In the genomic region with DNA sequence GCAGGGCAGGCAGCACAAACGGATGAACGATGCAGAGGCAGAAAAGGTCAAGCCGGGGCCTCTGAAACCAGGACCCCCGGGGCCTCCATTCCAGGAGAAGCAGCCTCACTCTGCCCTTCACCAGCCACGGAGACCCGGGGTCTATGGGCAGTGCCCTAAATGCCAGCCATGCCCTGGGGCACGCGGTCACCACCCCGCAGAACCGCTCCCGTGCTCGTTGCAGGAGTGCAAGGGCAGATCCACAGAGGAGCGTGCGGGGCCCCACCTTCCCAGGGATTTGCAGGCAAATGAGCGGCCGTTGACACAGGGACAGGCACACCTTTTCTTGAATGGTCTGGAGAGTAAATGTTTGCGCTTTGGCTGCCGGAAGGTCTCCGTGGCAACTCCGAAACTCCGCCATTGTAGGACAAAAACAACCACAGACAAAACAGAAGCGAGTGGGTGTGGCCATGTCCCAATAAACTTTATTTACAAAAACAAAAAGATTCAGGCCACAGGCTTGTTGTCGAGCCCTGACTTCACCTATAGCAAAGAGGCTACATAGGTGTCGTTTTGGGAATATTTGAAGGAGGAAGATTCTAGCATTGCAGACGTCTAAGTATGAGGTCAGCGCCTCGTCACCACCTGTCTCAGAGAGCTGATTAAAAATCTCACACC, we compare ENCODE assay signal across 20 cellular contexts.
A peak's percentile ranks its signal among the peaks of the same experiment; 100 is the strongest.
DNase-seq lines count a peak whose midpoint lies in the region; ATAC-seq and TF ChIP-seq lines count a peak whose summit lies in the region.
"Had no signal": no experiment of that assay in that cellular context is flagged by ENCODE, and none has a peak within 500 bp of the region (broad histone marks: within the 10 kb centered on the region; RNA-seq: fewer than 3 reads in every experiment).

No MANE protein-coding gene starts in this region.

- BruUV-seq in IMR-90 (replicated peaks; lab: Mats Ljungman, UMichigan): no TSS peak

- H4K5ac ChIP-seq in IMR-90 (ENCODE audit: low read depth, low read length): no peak overlapping the region

- no peak overlapping the region for H2BK120ac ChIP-seq in IMR-90 (ENCODE audit: low read depth, low read length)

- H3K4me3 ChIP-seq in IMR-90 (ENCODE audit: insufficient read depth, low read depth, low read length): no peak overlapping the region
- H3K4me3 ChIP-seq: GM23248 had no signal

- H4K91ac ChIP-seq in IMR-90 (ENCODE audit: insufficient read depth, low read depth, low read length): no peak overlapping the region

- DNase-seq in DMS53 (lab: John Stamatoyannopoulos, UW): peak; percentile 17
- no peak for DNase-seq in DMS53 treated with DMSO at 0.1 percent for 48 hours (lab: John Stamatoyannopoulos, UW; ENCODE audit: unreplicated experiment)
- no peak for DNase-seq in IMR-90
- peak; percentile 29 for DNase-seq in SW480 (ENCODE audit: low spot score)
- no peak for DNase-seq in nephron progenitor cell
- no peak for DNase-seq in activated T-helper 2 cell treated with anti-CD3 and anti-CD28 coated beads, Interferon-gamma antibody, Interleukin-2, Interleukin-4, amounts not matched to agents 10 μg/mL and 5 μg/mL and 100 μg/mL, durations not matched to agents 14 hours and 24 hours and 36 hours (ENCODE audit: low spot score)
- no peak for DNase-seq in HK-2 (ENCODE audit: unreplicated experiment)
- DNase-seq: Caco-2, DND-41, GDM1, NCI-H1105 treated with DMSO at 0.1 percent for 48 hours, NCI-H1930, NCI-H2171 treated with DMSO at 0.1 percent for 48 hours, NCI-H510A, SHP77 had no signal

- TF ChIP-seq CTCF in IMR-90 (conservative IDR thresholded peaks at IDR 0.05; ENCODE audit: low read depth, low read length) (no peak), nephron progenitor cell (IDR thresholded peaks at IDR 0.05) (no peak)

- H2BK5ac ChIP-seq in IMR-90 (ENCODE audit: low read depth, low read length, poor library complexity, severe bottlenecking): no peak overlapping the region

- H3K4me3 Mint-ChIP-seq in nephron progenitor cell: peak overlapping the region; percentile 40
- no peak overlapping the region for H3K4me3 Mint-ChIP-seq in activated T-helper 2 cell treated with anti-CD3 and anti-CD28 coated beads, Interferon-gamma antibody, Interleukin-2, Interleukin-4, amounts not matched to agents 10 μg/mL and 5 μg/mL and 100 μg/mL, durations not matched to agents 14 hours and 24 hours and 36 hours (ENCODE audit: low read depth)
- H3K4me3 Mint-ChIP-seq: CD14-positive monocyte had no signal

- intact Hi-C loops in IMR-90 (cut with micrococcal nuclease): no loop called here
- intact Hi-C loops in activated T-helper 2 cell treated with anti-CD3 and anti-CD28 coated beads, Interferon-gamma antibody, Interleukin-2, Interleukin-4, amounts not matched to agents 10 μg/mL and 5 μg/mL and 100 μg/mL, durations not matched to agents 14 hours and 24 hours and 36 hours (cut with micrococcal nuclease): no loop called here

- no peaks in the 10 kb centered on the region for H3K4me1 ChIP-seq in IMR-90 (ENCODE audit: control insufficient read depth, insufficient read depth, low read length)
- H3K4me1 ChIP-seq: Caco-2 had no signal

- no peak overlapping the region for H3K23ac ChIP-seq in IMR-90 (ENCODE audit: low read depth, low read length)

- H3K4me2 ChIP-seq in IMR-90 (ENCODE audit: low read depth, low read length): no peak overlapping the region

- no peak overlapping the region for H3K18ac ChIP-seq in IMR-90 (ENCODE audit: low read depth, low read length)

- H3K27me3 Mint-ChIP-seq in nephron progenitor cell (ENCODE audit: low read depth, poor library complexity): peaks cover 7% of the 10 kb centered on the region
- no peaks in the 10 kb centered on the region for H3K27me3 Mint-ChIP-seq in activated T-helper 2 cell treated with anti-CD3 and anti-CD28 coated beads, Interferon-gamma antibody, Interleukin-2, Interleukin-4, amounts not matched to agents 10 μg/mL and 5 μg/mL and 100 μg/mL, durations not matched to agents 14 hours and 24 hours and 36 hours (ENCODE audit: low read depth)

- H3K36me3 Mint-ChIP-seq in nephron progenitor cell (ENCODE audit: low read depth): no peaks in the 10 kb centered on the region
- no peaks in the 10 kb centered on the region for H3K36me3 Mint-ChIP-seq in activated T-helper 2 cell treated with anti-CD3 and anti-CD28 coated beads, Interferon-gamma antibody, Interleukin-2, Interleukin-4, amounts not matched to agents 10 μg/mL and 5 μg/mL and 100 μg/mL, durations not matched to agents 14 hours and 24 hours and 36 hours (ENCODE audit: low read depth)
- H3K36me3 Mint-ChIP-seq: CD14-positive monocyte had no signal

- no peaks in the 10 kb centered on the region for H4K20me1 ChIP-seq in IMR-90 (ENCODE audit: insufficient read depth, low read length)

- H2BK15ac ChIP-seq in IMR-90 (ENCODE audit: low read depth, low read length): no peak overlapping the region

- H2AK5ac ChIP-seq in IMR-90 (ENCODE audit: low read depth, low read length): no peak overlapping the region

- peaks cover 21% of the 10 kb centered on the region for H3K4me1 Mint-ChIP-seq in nephron progenitor cell
- H3K4me1 Mint-ChIP-seq in activated T-helper 2 cell treated with anti-CD3 and anti-CD28 coated beads, Interferon-gamma antibody, Interleukin-2, Interleukin-4, amounts not matched to agents 10 μg/mL and 5 μg/mL and 100 μg/mL, durations not matched to agents 14 hours and 24 hours and 36 hours (ENCODE audit: low read depth): no peaks in the 10 kb centered on the region
- H3K4me1 Mint-ChIP-seq: CD14-positive monocyte had no signal

- TF ChIP-seq POLR2A in IMR-90 (IDR thresholded peaks at IDR 0.05; ENCODE audit: low read depth, low read length): no peak

- TF ChIP-seq RAD21 in IMR-90 (IDR thresholded peaks at IDR 0.05; ENCODE audit: low read length): no peak

- in situ Hi-C loops in IMR-90 (cut with MboI; ENCODE audit: low sequenced_read_pairs): no loop called here

- H2AFZ ChIP-seq in IMR-90 (replicated peaks; ENCODE audit: low read length, poor library complexity): peak overlapping the region; percentile 41
- H2AFZ ChIP-seq: GM23248 had no signal

- H3K56ac ChIP-seq in IMR-90 (ENCODE audit: extremely low read depth, insufficient read depth, low read length): no peak overlapping the region

- no peaks in the 10 kb centered on the region for H3K9me3 Mint-ChIP-seq in nephron progenitor cell
- H3K9me3 Mint-ChIP-seq in activated T-helper 2 cell treated with anti-CD3 and anti-CD28 coated beads, Interferon-gamma antibody, Interleukin-2, Interleukin-4, amounts not matched to agents 10 μg/mL and 5 μg/mL and 100 μg/mL, durations not matched to agents 14 hours and 24 hours and 36 hours: no peaks in the 10 kb centered on the region

- H3K27ac Mint-ChIP-seq in nephron progenitor cell: peak overlapping the region; percentile 91
- no peak overlapping the region for H3K27ac Mint-ChIP-seq in activated T-helper 2 cell treated with anti-CD3 and anti-CD28 coated beads, Interferon-gamma antibody, Interleukin-2, Interleukin-4, amounts not matched to agents 10 μg/mL and 5 μg/mL and 100 μg/mL, durations not matched to agents 14 hours and 24 hours and 36 hours
- H3K27ac Mint-ChIP-seq: CD14-positive monocyte had no signal

- H3K4ac ChIP-seq in IMR-90 (ENCODE audit: low read depth, low read length): no peak overlapping the region

- no peak overlapping the region for H2AK9ac ChIP-seq in IMR-90 (replicated peaks; ENCODE audit: low read depth, low read length, poor library complexity)

- H3K14ac ChIP-seq in IMR-90 (replicated peaks; ENCODE audit: low read depth, low read length): no peak overlapping the region

- no peak for ATAC-seq in IMR-90 (ENCODE audit: low read depth)
- ATAC-seq in GM18502 (IDR thresholded peaks at IDR 0.05; ENCODE audit: poor library complexity, unreplicated experiment): no peak

- no peak overlapping the region for H2BK20ac ChIP-seq in IMR-90 (ENCODE audit: low read depth, low read length)

- CTCF ChIA-PET in IMR-90 (lab: Yijun Ruan, JAX): interaction anchor here (0.9 kb wide), 1 partner anchor 14 kb away, joined by 3 read pairs; no protein-coding TSS in a partner anchor

- H3K9ac ChIP-seq in IMR-90 (ENCODE audit: low read depth, low read length): no peak overlapping the region
- H3K9ac ChIP-seq: GM23248 had no signal

- peaks cover 5% of the 10 kb centered on the region; the same call in 1 of the 2 replicates for H3K27me3 ChIP-seq in IMR-90 (ENCODE audit: control insufficient read depth, insufficient read depth, low read length)

- H3K27ac ChIP-seq in IMR-90 (ENCODE audit: insufficient read depth, low read length): no peak overlapping the region
- H3K27ac ChIP-seq: 22Rv1, GM23248, HL-60 had no signal

- POLR2A ChIA-PET in IMR-90 (lab: Charles Lee; ENCODE audit: unreplicated experiment): no interaction called here

- no peaks in the 10 kb centered on the region for H3K79me1 ChIP-seq in IMR-90 (ENCODE audit: low read depth in 1 of 2, low read length in 2 of 2)

- H4K8ac ChIP-seq in IMR-90 (ENCODE audit: low read depth in 2 of 2, low read length in 2 of 2): no peak overlapping the region

- no peaks in the 10 kb centered on the region for H3K9me1 ChIP-seq in IMR-90 (ENCODE audit: insufficient read depth, low read length)

- dilution Hi-C loops in IMR-90 (cut with HindIII; ENCODE audit: low sequenced_read_pairs, unreplicated experiment): no loop called here

- H3K9me3 ChIP-seq in IMR-90 (ENCODE audit: control insufficient read depth, insufficient read depth, low read length): no peaks in the 10 kb centered on the region
- H3K9me3 ChIP-seq: Caco-2 had no signal

- WGBS in IMR-90 (ENCODE audit: extremely low coverage in 2 of 2, insufficient read length in 1 of 2), 2 experiments: 88% methylated on average over 15 of the region's 27 CpGs; no CpG with 5 or more reads in 1 of the 2 experiments

- no peaks in the 10 kb centered on the region for H3K36me3 ChIP-seq in IMR-90 (ENCODE audit: control insufficient read depth, insufficient read depth, low read length)

TF ChIP-seq in IMR-90, 13 proteins besides CTCF, POLR2A, EP300 and RAD21 (continues in another document):
- TF ChIP-seq, protein P1, sequence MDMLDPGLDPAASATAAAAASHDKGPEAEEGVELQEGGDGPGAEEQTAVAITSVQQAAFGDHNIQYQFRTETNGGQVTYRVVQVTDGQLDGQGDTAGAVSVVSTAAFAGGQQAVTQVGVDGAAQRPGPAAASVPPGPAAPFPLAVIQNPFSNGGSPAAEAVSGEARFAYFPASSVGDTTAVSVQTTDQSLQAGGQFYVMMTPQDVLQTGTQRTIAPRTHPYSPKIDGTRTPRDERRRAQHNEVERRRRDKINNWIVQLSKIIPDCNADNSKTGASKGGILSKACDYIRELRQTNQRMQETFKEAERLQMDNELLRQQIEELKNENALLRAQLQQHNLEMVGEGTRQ (IDR thresholded peaks at IDR 0.05; ENCODE audit: low read depth, low read length): no peak
- no peak for TF ChIP-seq MAZ (IDR thresholded peaks at IDR 0.05; ENCODE audit: borderline replicate concordance, low read depth, low read length)
- no peak for TF ChIP-seq FOS (IDR thresholded peaks at IDR 0.05; ENCODE audit: low read depth, low read length)
- TF ChIP-seq CEBPB (IDR thresholded peaks at IDR 0.05; ENCODE audit: low read depth, low read length): no peak
- TF ChIP-seq MAFK (IDR thresholded peaks at IDR 0.05; ENCODE audit: low read depth, low read length): no peak
- no peak for TF ChIP-seq RCOR1 (IDR thresholded peaks at IDR 0.05; ENCODE audit: insufficient replicate concordance, low read length)

Comparison
In these comparisons a context has a peak if more than half of its experiments do, and no peak if none do; other contexts are left out.
1. DNase-seq: peak in DMS53 (single experiment) and SW480 (single experiment); none in DMS53 treated with DMSO at 0.1 percent for 48 hours (single experiment), IMR-90 (single experiment), nephron progenitor cell (single experiment), activated T-helper 2 cell treated with anti-CD3 and anti-CD28 coated beads, Interferon-gamma antibody, Interleukin-2, Interleukin-4, amounts not matched to agents 10 μg/mL and 5 μg/mL and 100 μg/mL, durations not matched to agents 14 hours and 24 hours and 36 hours (single experiment) and HK-2 (single experiment).